17 cellular contexts compared by ENCODE assay signal in genomic region chr17:46982577-46982976, GRCh38. TPM values are rescaled to one million over a fixed set of nuclear protein-coding genes. Genes with fewer than 3 reads are reported as not detected.
A peak's percentile ranks its signal among the peaks of the same experiment; 100 is the strongest.
DNase-seq lines count a peak whose midpoint lies in the region; ATAC-seq, FAIRE-seq and TF ChIP-seq lines count a peak whose summit lies in the region.
"Had no signal": no experiment of that assay in that cellular context is flagged by ENCODE, and none has a peak within 500 bp of the region (broad histone marks: within the 10 kb centered on the region; RNA-seq: fewer than 3 reads in every experiment).

No MANE protein-coding gene starts in this region.

- in situ Hi-C loops in HepG2 (cut with HindIII; ENCODE audit: extremely low pct_ligation_motif_present, low pct_unique_long_range_greater_than_20kb): no loop called here

- H3K27me3 ChIP-seq in HepG2 (ENCODE audit: control insufficient read depth in 1 of 2, insufficient read depth in 2 of 2, low read length in 2 of 2) (no peaks in the 10 kb centered on the region), right lobe of liver (peaks cover 0 to 11% of the 10 kb centered on the region in 2 donors)

- TF ChIP-seq EP300 in HepG2 (IDR thresholded peaks at IDR 0.05; ENCODE audit: low read depth in 2 of 2, low read length in 2 of 2): peak in 1 of 2 experiments; percentile 32; a peak in 2 of 4 replicates
- no peak for TF ChIP-seq EP300 in HepG2 (CRISPR knock-in tag; IDR thresholded peaks at IDR 0.05; ENCODE audit: borderline replicate concordance)

- no peaks in the 10 kb centered on the region for H3K9me2 ChIP-seq in OCI-LY7 (ENCODE audit: insufficient read depth, low read length)

- H3K4me2 ChIP-seq in HepG2 (ENCODE audit: low read depth, low read length) (peak overlapping the region; percentile 37), OCI-LY7 (ENCODE audit: low read length) (peak overlapping the region; percentile 32)

- peak; percentile 29 for DNase-seq in HepG2 (ENCODE audit: low spot score)
- DNase-seq in right lobe of liver: no peak
- no peak for DNase-seq in OCI-LY7 (ENCODE audit: low spot score)
- DNase-seq in posterior vena cava (ENCODE audit: low spot score): peak; percentile 15
- no peak for DNase-seq in NCI-H2171 treated with DMSO at 0.1 percent for 48 hours (lab: John Stamatoyannopoulos, UW)
- no peak for DNase-seq in iPS-NIHi11 (ENCODE audit: low spot score)
- DNase-seq: ACHN; BE2C; CD4-positive, alpha-beta memory T cell; DMS153; DMS79; GDM1 had no signal

- FAIRE-seq in HepG2 (lab: Jason Lieb, UNC): peak; percentile 34
- FAIRE-seq: A204.1, GM12892 had no signal

- H3K36me3 ChIP-seq in HepG2 (replicated peaks in 1 of 2; ENCODE audit: control insufficient read depth in 1 of 2, insufficient read depth in 2 of 2, low read length in 2 of 2): no peaks in the 10 kb centered on the region; a peak in 1 of 5 replicates
- H3K36me3 ChIP-seq in right lobe of liver: no peaks in the 10 kb centered on the region
- no peaks in the 10 kb centered on the region for H3K36me3 ChIP-seq in OCI-LY7 (ENCODE audit: insufficient read depth, low read length)
- H3K36me3 ChIP-seq: BE2C, HAP-1 had no signal

- peak; percentile 53 for ATAC-seq in HepG2
- no peak for ATAC-seq in right lobe of liver

- no peak for TF ChIP-seq RAD21 in HepG2 (CRISPR knock-in tag; IDR thresholded peaks at IDR 0.05)

- H3K9me3 ChIP-seq in HepG2 (ENCODE audit: low read length) (no peaks in the 10 kb centered on the region), right lobe of liver (no peaks in the 10 kb centered on the region), OCI-LY7 (ENCODE audit: low read length) (no peaks in the 10 kb centered on the region)
- H3K9me3 ChIP-seq: BE2C, HAP-1 had no signal

- intact Hi-C loops in HepG2 (cut with micrococcal nuclease; ENCODE audit: unreplicated experiment): no loop called here
- intact Hi-C loops in right lobe of liver (cut with DNase I): no loop called here
- intact Hi-C loops in OCI-LY7 (cut with micrococcal nuclease; ENCODE audit: unreplicated experiment): no loop called here
- intact Hi-C loops in posterior vena cava (cut with DNase I): no loop called here

- H3K4me1 ChIP-seq in HepG2 (ENCODE audit: insufficient read depth, low read length) (peaks cover 39% of the 10 kb centered on the region), right lobe of liver (peaks cover 0 to 27% (median 8%) of the 10 kb centered on the region in 4 donors), OCI-LY7 (ENCODE audit: insufficient read depth, low read length, poor library complexity, severe bottlenecking) (peaks cover 37% of the 10 kb centered on the region)
- H3K4me1 ChIP-seq: HAP-1 had no signal

- H3K79me2 ChIP-seq in HepG2 (ENCODE audit: insufficient read depth, low read length) (no peaks in the 10 kb centered on the region), OCI-LY7 (ENCODE audit: insufficient read depth, low read depth, low read length) (no peaks in the 10 kb centered on the region)

- 34% methylated on average over 6 of the region's 6 CpGs for WGBS in HepG2 (ENCODE audit: low lambda C conversion rate)
- WGBS in right lobe of liver (ENCODE audit: insufficient coverage, low coverage, low lambda C conversion rate, missing lambda C conversion rate): 84% methylated on average over 4 of the region's 6 CpGs

- TF ChIP-seq POLR2A in HepG2 (IDR thresholded peaks at IDR 0.05; ENCODE audit: insufficient read depth in 1 of 2, low read depth in 2 of 2, low read length in 2 of 2): no peak
- TF ChIP-seq POLR2A in right lobe of liver (IDR thresholded peaks at IDR 0.05): no peak

- H4K20me1 ChIP-seq in HepG2 (ENCODE audit: insufficient read depth, low read length): no peaks in the 10 kb centered on the region
- H4K20me1 ChIP-seq in OCI-LY7 (ENCODE audit: insufficient read depth, low read length): no peaks in the 10 kb centered on the region

- CTCF ChIA-PET in HepG2 (lab: Yijun Ruan, JAX; ENCODE audit: low intra/inter-chr PET ratio, low total read pairs) (no interaction called here), OCI-LY7 (lab: Charles Lee; ENCODE audit: unreplicated experiment) (interaction anchor here (0.7 kb wide), 1 partner anchor 11 kb away, joined by 3 read pairs; no protein-coding TSS in a partner anchor)

- BruUV-seq in HepG2 (replicated peaks; lab: Mats Ljungman, UMichigan) (no TSS peak), OCI-LY7 (replicated peaks; lab: Mats Ljungman, UMichigan) (no TSS peak)

- 0 out of 2 replicates have a peak, but pooled peaks have one; percentile 16 for TF ChIP-seq CTCF in HepG2 (CRISPR knock-in tag; IDR thresholded peaks at IDR 0.05)
- no peak for TF ChIP-seq CTCF in right lobe of liver (IDR thresholded peaks at IDR 0.05)
- no peak for TF ChIP-seq CTCF in OCI-LY7 (conservative IDR thresholded peaks at IDR 0.05; ENCODE audit: low read length)

- H3K9ac ChIP-seq in HepG2 (ENCODE audit: insufficient read depth, low read depth, low read length): no peak overlapping the region

- H3K4me3 ChIP-seq in HepG2 (replicated peaks in 1 of 3; ENCODE audit: insufficient read depth in 1 of 3, low read depth in 2 of 3, low read length in 3 of 3) (no peak overlapping the region), right lobe of liver (no peak overlapping the region), OCI-LY7 (ENCODE audit: low read depth, low read length, poor library complexity, severe bottlenecking) (no peak overlapping the region)
- H3K4me3 ChIP-seq: HAP-1 had no signal

- H3K27ac ChIP-seq in HepG2 (ENCODE audit: extremely low read length, insufficient read depth, low read length) (peak overlapping the region; percentile 1), right lobe of liver (no peak overlapping the region), OCI-LY7 (ENCODE audit: low read depth, low read length, poor library complexity, severe bottlenecking) (peak overlapping the region; percentile 29)

- POLR2A ChIA-PET in HepG2 (lab: Yijun Ruan, JAX): no interaction called here
- POLR2A ChIA-PET in OCI-LY7 (lab: Charles Lee): interaction anchor here (0.6 to 1.4 kb wide), 2 partner anchors 9 to 963 kb away, joined by 3 to 5 read pairs; no protein-coding TSS in a partner anchor

- H2AFZ ChIP-seq in HepG2 (ENCODE audit: low read length) (no peak overlapping the region), OCI-LY7 (ENCODE audit: low read length) (peak overlapping the region; percentile 69; the same call in 1 of the 2 replicates)

TF ChIP-seq in HepG2, 621 proteins besides CTCF, POLR2A, EP300 and RAD21 (continues in another document):
- no peak for TF ChIP-seq PHF8 (CRISPR knock-in tag; IDR thresholded peaks at IDR 0.05)

RNA-seq across cellular contexts. Expression of gene RPRML, which starts 3.5 kb away (rescaled TPM):
- total RNA-seq in HepG2 (2016; rRNA removed; fragmentation: Illumina TruSeq; extraction: Trizol) (not detected in 2 replicates), right lobe of liver (under 1 TPM in 1 of 6 experiments, not detected in 5; 0.25 TPM), OCI-LY7 (2022) (0.57 and 1.2 TPM in 2 replicates), posterior vena cava (not detected)
- total RNA-seq in HepG2 (2016; cell fraction: cytosol; rRNA removed; fragmentation: Illumina TruSeq; extraction: Trizol; ENCODE audit: low read depth): not detected in 2 replicates
- not detected in 2 replicates for total RNA-seq in HepG2 (2016; cell fraction: insoluble cytoplasmic fraction; rRNA removed; fragmentation: Illumina TruSeq; extraction: Trizol)
- total RNA-seq in HepG2 (2016; cell fraction: membrane; rRNA removed; fragmentation: Illumina TruSeq; extraction: Trizol): not detected in 2 replicates
- total RNA-seq in HepG2 (2016; cell fraction: nucleus; rRNA removed; fragmentation: Illumina TruSeq; extraction: Trizol): not detected in 2 replicates
- polyA plus RNA-seq in HepG2 (2011; rRNA removed): not detected in 2 replicates
- not detected in 2 replicates for polyA plus RNA-seq in HepG2 (2011; cell fraction: cytosol; rRNA removed)
- polyA plus RNA-seq in HepG2 (2011; cell fraction: nucleus; rRNA removed): not detected in 2 replicates
- polyA plus RNA-seq in HepG2 (2012): 0.17 TPM in 1 of 2 replicates, not detected in the other
- not detected in 2 replicates for polyA plus RNA-seq in HepG2 (2016; cell fraction: cytosol; fragmentation: Illumina TruSeq; extraction: Trizol; ENCODE audit: low read depth)
- not detected in 2 replicates for polyA plus RNA-seq in HepG2 (2016; cell fraction: insoluble cytoplasmic fraction; fragmentation: Illumina TruSeq; extraction: Trizol; ENCODE audit: low read depth)
- not detected in 2 replicates for polyA plus RNA-seq in HepG2 (2016; cell fraction: membrane; fragmentation: Illumina TruSeq; extraction: Trizol; ENCODE audit: low read depth)
- polyA plus RNA-seq in HepG2 (2016; cell fraction: nucleus; fragmentation: Illumina TruSeq; extraction: Trizol; ENCODE audit: insufficient read depth, low read depth): not detected in 2 replicates
- polyA minus RNA-seq in HepG2 (2011; rRNA and poly(A)+ RNA removed; ENCODE audit: low replicate concordance): not detected in 2 replicates
- polyA minus RNA-seq in HepG2 (2011; cell fraction: cytosol; rRNA and poly(A)+ RNA removed): not detected in 2 replicates
- polyA minus RNA-seq in HepG2 (2011; cell fraction: nucleus; rRNA and poly(A)+ RNA removed): not detected in 2 replicates
- total RNA-seq in OCI-LY7 (2014; rRNA removed; shearing (Covaris generic)): 8.8 and 12.8 TPM in 2 replicates
- total RNA-seq: CD4-positive, alpha-beta memory T cell; HT-29 had no signal
- polyA plus RNA-seq: CD14-positive monocyte; CD4-positive, alpha-beta memory T cell had no signal

RNA-seq across cellular contexts. Expression of gene GOSR2, which starts 59.6 kb away (rescaled TPM):
- total RNA-seq in HepG2 (2016; rRNA removed; fragmentation: Illumina TruSeq; extraction: Trizol) (63.9 and 69.8 TPM in 2 replicates), right lobe of liver (10 to 100 TPM; 22.9 to 44.1 (median 33.3) TPM), OCI-LY7 (2022) (61.6 and 62.8 TPM in 2 replicates), posterior vena cava (10 to 100 TPM; 52.0 to 56.1 TPM)
- total RNA-seq in HepG2 (2016; cell fraction: cytosol; rRNA removed; fragmentation: Illumina TruSeq; extraction: Trizol; ENCODE audit: low read depth): 32.8 and 35.9 TPM in 2 replicates
- 60.6 and 68.2 TPM in 2 replicates for total RNA-seq in HepG2 (2016; cell fraction: insoluble cytoplasmic fraction; rRNA removed; fragmentation: Illumina TruSeq; extraction: Trizol)
- 50.4 and 52.5 TPM in 2 replicates for total RNA-seq in HepG2 (2016; cell fraction: membrane; rRNA removed; fragmentation: Illumina TruSeq; extraction: Trizol)
- total RNA-seq in HepG2 (2016; cell fraction: nucleus; rRNA removed; fragmentation: Illumina TruSeq; extraction: Trizol): 67.6 and 76.5 TPM in 2 replicates
- 61.5 and 63.7 TPM in 2 replicates for polyA plus RNA-seq in HepG2 (2011; rRNA removed)
- polyA plus RNA-seq in HepG2 (2011; cell fraction: cytosol; rRNA removed): 37.5 and 43.3 TPM in 2 replicates
- polyA plus RNA-seq in HepG2 (2011; cell fraction: nucleus; rRNA removed): 85.8 and 95.1 TPM in 2 replicates
- polyA plus RNA-seq in HepG2 (2012): 31.0 and 31.7 TPM in 2 replicates
- polyA plus RNA-seq in HepG2 (2016; cell fraction: cytosol; fragmentation: Illumina TruSeq; extraction: Trizol; ENCODE audit: low read depth): 34.8 and 42.5 TPM in 2 replicates
- polyA plus RNA-seq in HepG2 (2016; cell fraction: insoluble cytoplasmic fraction; fragmentation: Illumina TruSeq; extraction: Trizol; ENCODE audit: low read depth): 68.7 and 71.7 TPM in 2 replicates
- polyA plus RNA-seq in HepG2 (2016; cell fraction: membrane; fragmentation: Illumina TruSeq; extraction: Trizol; ENCODE audit: low read depth): 40.0 and 42.5 TPM in 2 replicates
- polyA plus RNA-seq in HepG2 (2016; cell fraction: nucleus; fragmentation: Illumina TruSeq; extraction: Trizol; ENCODE audit: insufficient read depth, low read depth): 61.9 and 64.3 TPM in 2 replicates
- polyA minus RNA-seq in HepG2 (2011; rRNA and poly(A)+ RNA removed; ENCODE audit: low replicate concordance): 76.3 and 91.4 TPM in 2 replicates
- polyA minus RNA-seq in HepG2 (2011; cell fraction: cytosol; rRNA and poly(A)+ RNA removed): 18.7 and 21.0 TPM in 2 replicates
- 181 and 186 TPM in 2 replicates for polyA minus RNA-seq in HepG2 (2011; cell fraction: nucleus; rRNA and poly(A)+ RNA removed)
- 40.9 and 46.5 TPM in 2 replicates for total RNA-seq in OCI-LY7 (2014; rRNA removed; shearing (Covaris generic))

Comparison
In these comparisons a context has a peak if more than half of its experiments do, and no peak if none do; other contexts are left out.
1. DNase-seq: peak in HepG2 (single experiment) and posterior vena cava (single experiment); none in right lobe of liver (0 of 3), OCI-LY7 (single experiment), NCI-H2171 treated with DMSO at 0.1 percent for 48 hours (single experiment) and iPS-NIHi11 (single experiment).
2. H3K27ac ChIP-seq: peak in HepG2 (single experiment) and OCI-LY7 (single experiment); none in right lobe of liver (0 of 3).